Comparison of ENCODE assay signal across 30 cellular contexts in the genomic region with DNA sequence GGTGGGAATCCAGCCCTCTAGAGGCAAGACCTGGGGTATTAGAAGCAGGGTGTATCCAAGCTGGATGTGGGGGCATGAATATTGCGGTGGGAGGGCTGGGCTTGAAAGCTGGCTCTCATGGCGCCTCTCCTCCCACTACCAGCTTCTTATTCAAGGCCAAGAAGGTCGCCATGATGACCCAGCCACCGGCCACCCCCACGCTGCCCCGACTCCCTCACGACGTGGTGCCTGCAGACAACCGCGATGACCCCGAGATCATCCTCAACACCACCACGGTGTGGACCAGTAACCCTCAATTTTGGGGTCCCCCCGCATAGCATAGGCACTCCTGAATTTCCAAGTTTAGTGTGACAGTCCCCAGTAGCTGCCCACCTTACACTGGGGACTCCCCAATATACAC. TPM values are rescaled to one million over a fixed set of nuclear protein-coding genes. Genes with fewer than 3 reads are reported as not detected.
DNase-seq lines count a peak whose midpoint lies in the region; TF ChIP-seq lines count a peak whose summit lies in the region.
"Had no signal": no experiment of that assay in that cellular context is flagged by ENCODE, and none has a peak within 500 bp of the region (broad histone marks: within the 10 kb centered on the region; RNA-seq: fewer than 3 reads in every experiment).

No MANE protein-coding gene starts in this region.

- H3K4me3 ChIP-seq in osteoblast (ENCODE audit: insufficient read depth, low read length): no peak overlapping the region
- no peak overlapping the region for H3K4me3 ChIP-seq in MG63
- H3K4me3 ChIP-seq: A549; BLaER1; BLaER1 treated with 17β-estradiol and CSF1 and Interleukin-3, amounts not matched to agents 10 nM and 100 nM had no signal

- H3K9me3 ChIP-seq in osteoblast (ENCODE audit: low read depth, low read length) (no peaks in the 10 kb centered on the region), MG63 (no peaks in the 10 kb centered on the region)
- H3K9me3 ChIP-seq: A549; BE2C; BLaER1; BLaER1 treated with 17β-estradiol and CSF1 and Interleukin-3, amounts not matched to agents 10 nM and 100 nM; Caco-2 had no signal

- no peaks in the 10 kb centered on the region for H3K4me1 ChIP-seq in osteoblast (ENCODE audit: insufficient read depth, low read length)
- H3K4me1 ChIP-seq: A549, BE2C, Caco-2 had no signal

- H2AFZ ChIP-seq in osteoblast (ENCODE audit: low read length): no peak overlapping the region

- no peak for TF ChIP-seq CTCF in osteoblast (IDR thresholded peaks at IDR 0.05; ENCODE audit: extremely low read depth, low read depth, low read length)

- H3K79me2 ChIP-seq in osteoblast (ENCODE audit: insufficient read depth, low read length): no peaks in the 10 kb centered on the region

- no peak overlapping the region for H3K4me2 ChIP-seq in osteoblast (ENCODE audit: insufficient read depth, low read length)
- H3K4me2 ChIP-seq: A549; BLaER1; BLaER1 treated with 17β-estradiol and CSF1 and Interleukin-3, amounts not matched to agents 10 nM and 100 nM had no signal

- H3K27ac ChIP-seq in osteoblast (ENCODE audit: low read depth, low read length): no peak overlapping the region
- H3K27ac ChIP-seq: 22Rv1; A549; BLaER1; BLaER1 treated with 17β-estradiol and CSF1 and Interleukin-3, amounts not matched to agents 10 nM and 100 nM; C4-2B had no signal

- H4K20me1 ChIP-seq in osteoblast (ENCODE audit: insufficient read depth, low read length): no peaks in the 10 kb centered on the region
- H4K20me1 ChIP-seq: BLaER1; BLaER1 treated with 17β-estradiol and CSF1 and Interleukin-3, amounts not matched to agents 10 nM and 100 nM had no signal

- DNase-seq in osteoblast (ENCODE audit: insufficient read length, low spot score, missing footprints): peak; percentile 54
- DNase-seq in MG63: no peak
- DNase-seq: 8988T; ACHN; AML-193; BE2C; C1 segment of cervical spinal cord; Caco-2; Calu3; CD4-positive, alpha-beta memory T cell; CD4-positive, alpha-beta T cell; CD4-positive, CD25-positive, alpha-beta regulatory T cell; CD8-positive, alpha-beta memory T cell; CD8-positive, alpha-beta T cell; COR-L47; DMS 273 treated with DMSO at 0.1 percent for 48 hours; DMS153; DMS53; DMS79; DMS79 treated with DMSO at 0.1 percent for 48 hours; DND-41; EL had no signal

- H3K27me3 ChIP-seq in osteoblast (ENCODE audit: insufficient read depth, low read length) (no peaks in the 10 kb centered on the region), MG63 (peaks cover 69% of the 10 kb centered on the region)
- H3K27me3 ChIP-seq: BLaER1; BLaER1 treated with 17β-estradiol and CSF1 and Interleukin-3, amounts not matched to agents 10 nM and 100 nM had no signal

- H3K36me3 ChIP-seq in osteoblast (ENCODE audit: insufficient read depth, low read length) (no peaks in the 10 kb centered on the region), MG63 (no peaks in the 10 kb centered on the region)
- H3K36me3 ChIP-seq: BE2C; BLaER1; BLaER1 treated with 17β-estradiol and CSF1 and Interleukin-3, amounts not matched to agents 10 nM and 100 nM had no signal

RNA-seq across cellular contexts. Expression of gene RYR1, which starts 41.7 kb away (rescaled TPM):
- under 0.01 TPM in 2 replicates for total RNA-seq in osteoblast
- not detected in 2 replicates for total RNA-seq in MG63 (2014; rRNA removed; shearing (Covaris generic); ENCODE audit: low replicate concordance)
- total RNA-seq: A172 had no signal

RNA-seq across cellular contexts. Expression of gene RASGRP4, which starts 49.2 kb away (rescaled TPM):
- not detected in 2 replicates for total RNA-seq in osteoblast
- total RNA-seq in MG63 (2014; rRNA removed; shearing (Covaris generic); ENCODE audit: low replicate concordance): not detected in 2 replicates
- total RNA-seq: A172; A673; Caco-2; Calu3; CD8-positive, alpha-beta T cell; Daoy had no signal
